16 cellular contexts compared by ENCODE assay signal in the genomic region with DNA sequence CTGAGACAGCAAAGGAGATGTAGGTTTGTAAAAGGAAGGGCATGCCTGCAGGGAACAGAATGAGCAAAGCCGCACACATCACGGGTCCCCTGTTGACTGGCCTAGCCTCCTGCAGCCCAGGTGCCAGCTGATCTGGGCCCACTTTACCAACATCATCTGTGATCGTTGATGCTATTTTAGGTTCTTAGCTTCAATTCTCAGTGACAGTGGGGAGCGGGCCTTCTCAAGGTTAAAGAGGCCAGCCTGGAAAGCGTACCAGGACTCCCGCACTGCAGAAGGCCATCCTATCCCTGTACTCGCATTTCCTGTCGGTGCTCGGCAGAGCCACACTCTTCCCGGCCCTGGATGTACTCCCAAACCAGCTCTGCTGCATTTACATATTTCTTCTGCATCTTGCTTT.
DNase-seq lines count a peak whose midpoint lies in the region; ATAC-seq and TF ChIP-seq lines count a peak whose summit lies in the region.
"Had no signal": no experiment of that assay in that cellular context is flagged by ENCODE, and none has a peak within 500 bp of the region (broad histone marks: within the 10 kb centered on the region; RNA-seq: fewer than 3 reads in every experiment).

No MANE protein-coding gene starts in this region.

- no peak overlapping the region for H3K4me3 Mint-ChIP-seq in osteocyte (ENCODE audit: unreplicated experiment)
- H3K4me3 Mint-ChIP-seq in activated T-helper 1 cell treated with anti-CD3 and anti-CD28 coated beads, Interleukin-12 subunit alpha, Interleukin-12 subunit beta, Interleukin-2, Interleukin-4 antibody, amounts not matched to agents 30 ng/mL and 10 ng/mL and 1 ng/mL, durations not matched to agents 14 hours and 24 hours and 36 hours, result no peak overlapping the region
- H3K4me3 Mint-ChIP-seq: CD14-positive monocyte; CD4-positive, alpha-beta T cell; GM23338; H9 had no signal

- no peaks in the 10 kb centered on the region for H3K36me3 ChIP-seq in BLaER1 treated with 17β-estradiol and CSF1 and Interleukin-3, amounts not matched to agents 10 nM and 100 nM
- H3K36me3 ChIP-seq in esophagus muscularis mucosa, result no peaks in the 10 kb centered on the region
- H3K36me3 ChIP-seq in testis (ENCODE audit: low read depth, missing control alignments), result no peaks in the 10 kb centered on the region

- no peak for ATAC-seq in HG03039 (IDR thresholded peaks at IDR 0.05; ENCODE audit: unreplicated experiment)
- ATAC-seq: GM23338, HCT116 had no signal

- H3K4me1 Mint-ChIP-seq in osteocyte (ENCODE audit: unreplicated experiment), result no peaks in the 10 kb centered on the region
- no peaks in the 10 kb centered on the region for H3K4me1 Mint-ChIP-seq in activated T-helper 1 cell treated with anti-CD3 and anti-CD28 coated beads, Interleukin-12 subunit alpha, Interleukin-12 subunit beta, Interleukin-2, Interleukin-4 antibody, amounts not matched to agents 30 ng/mL and 10 ng/mL and 1 ng/mL, durations not matched to agents 14 hours and 24 hours and 36 hours (ENCODE audit: low read depth)
- H3K4me1 Mint-ChIP-seq: CD14-positive monocyte, GM23338, H9 had no signal

- TF ChIP-seq EP300 in esophagus muscularis mucosa (IDR thresholded peaks at IDR 0.05), result no peak

- H3K9me3 Mint-ChIP-seq in osteocyte (ENCODE audit: unreplicated experiment), result peaks cover 42% of the 10 kb centered on the region
- H3K9me3 Mint-ChIP-seq in activated T-helper 1 cell treated with anti-CD3 and anti-CD28 coated beads, Interleukin-12 subunit alpha, Interleukin-12 subunit beta, Interleukin-2, Interleukin-4 antibody, amounts not matched to agents 30 ng/mL and 10 ng/mL and 1 ng/mL, durations not matched to agents 14 hours and 24 hours and 36 hours, result peaks cover 20% of the 10 kb centered on the region
- H3K9me3 Mint-ChIP-seq: GM23338, H9 had no signal

- no peaks in the 10 kb centered on the region for H4K20me1 ChIP-seq in BLaER1 treated with 17β-estradiol and CSF1 and Interleukin-3, amounts not matched to agents 10 nM and 100 nM

- 85% methylated on average over 10 of the region's 10 CpGs for WGBS in esophagus muscularis mucosa
- WGBS in testis, 2 donors, result 80% methylated on average over 8 to 10 of the region's 10 CpGs

- peaks cover 0 to 14% (median 12%) of the 10 kb centered on the region in 10 experiments; a peak in 15 of 20 replicates for H3K4me1 ChIP-seq in BLaER1 treated with 17β-estradiol and CSF1 and Interleukin-3, amounts not matched to agents 10 nM and 100 nM
- no peaks in the 10 kb centered on the region for H3K4me1 ChIP-seq in esophagus muscularis mucosa
- H3K4me1 ChIP-seq in testis, result no peaks in the 10 kb centered on the region

- no peak for TF ChIP-seq CTCF in esophagus muscularis mucosa (IDR thresholded peaks at IDR 0.05)
- no peak for TF ChIP-seq CTCF in osteocyte (IDR thresholded peaks at IDR 0.05)
- no peak for TF ChIP-seq CTCF in testis (IDR thresholded peaks at IDR 0.05)

- peaks cover 0 to 12% (median 0%) of the 10 kb centered on the region in 11 experiments; a peak in 1 of 22 replicates for H3K9me3 ChIP-seq in BLaER1 treated with 17β-estradiol and CSF1 and Interleukin-3, amounts not matched to agents 10 nM and 100 nM (replicated peaks in 1 of 11)
- H3K9me3 ChIP-seq in esophagus muscularis mucosa (peaks cover 0 to 3% (median 0%) of the 10 kb centered on the region in 4 donors), testis (no peaks in the 10 kb centered on the region)

- TF ChIP-seq POLR2A in esophagus muscularis mucosa (IDR thresholded peaks at IDR 0.05; ENCODE audit: low read depth) (no peak), testis (IDR thresholded peaks at IDR 0.05) (no peak)

- H3K27ac ChIP-seq in BLaER1 treated with 17β-estradiol and CSF1 and Interleukin-3, amounts not matched to agents 10 nM and 100 nM, result no peak overlapping the region
- no peak overlapping the region for H3K27ac ChIP-seq in esophagus muscularis mucosa (replicated peaks in 1 of 4)
- H3K27ac ChIP-seq in testis, result no peak overlapping the region

- no peaks in the 10 kb centered on the region for H3K36me3 Mint-ChIP-seq in osteocyte (ENCODE audit: unreplicated experiment)
- H3K36me3 Mint-ChIP-seq in activated T-helper 1 cell treated with anti-CD3 and anti-CD28 coated beads, Interleukin-12 subunit alpha, Interleukin-12 subunit beta, Interleukin-2, Interleukin-4 antibody, amounts not matched to agents 30 ng/mL and 10 ng/mL and 1 ng/mL, durations not matched to agents 14 hours and 24 hours and 36 hours (ENCODE audit: low read depth), result no peaks in the 10 kb centered on the region
- H3K36me3 Mint-ChIP-seq: CD14-positive monocyte had no signal

- DNase-seq in esophagus muscularis mucosa (ENCODE audit: extremely low spot score), result peak; percentile 75
- peak; percentile 51 for DNase-seq in osteocyte (ENCODE audit: extremely low spot score, unreplicated experiment)
- DNase-seq in testis, result no peak
- DNase-seq in activated T-helper 1 cell treated with anti-CD3 and anti-CD28 coated beads, Interleukin-12 subunit alpha, Interleukin-12 subunit beta, Interleukin-2, Interleukin-4 antibody, amounts not matched to agents 30 ng/mL and 10 ng/mL and 1 ng/mL, durations not matched to agents 14 hours and 24 hours and 36 hours (ENCODE audit: low spot score), result no peak
- DNase-seq: Calu3; CD4-positive, alpha-beta T cell; COR-L47; DMS53; DMS79 treated with DMSO at 0.1 percent for 48 hours; GF-D8; H9 had no signal

- no peak overlapping the region for H3K4me3 ChIP-seq in BLaER1 treated with 17β-estradiol and CSF1 and Interleukin-3, amounts not matched to agents 10 nM and 100 nM
- no peak overlapping the region for H3K4me3 ChIP-seq in esophagus muscularis mucosa
- no peak overlapping the region for H3K4me3 ChIP-seq in testis
- H3K4me3 ChIP-seq: GM23338 had no signal

- no peak overlapping the region for H3K9ac ChIP-seq in BLaER1 treated with 17β-estradiol and CSF1 and Interleukin-3, amounts not matched to agents 10 nM and 100 nM

- H3K27me3 ChIP-seq in BLaER1 treated with 17β-estradiol and CSF1 and Interleukin-3, amounts not matched to agents 10 nM and 100 nM, result no peaks in the 10 kb centered on the region
- H3K27me3 ChIP-seq in esophagus muscularis mucosa (no peaks in the 10 kb centered on the region), testis (no peaks in the 10 kb centered on the region)

- H3K27ac Mint-ChIP-seq in osteocyte (ENCODE audit: unreplicated experiment), result no peak overlapping the region
- H3K27ac Mint-ChIP-seq in activated T-helper 1 cell treated with anti-CD3 and anti-CD28 coated beads, Interleukin-12 subunit alpha, Interleukin-12 subunit beta, Interleukin-2, Interleukin-4 antibody, amounts not matched to agents 30 ng/mL and 10 ng/mL and 1 ng/mL, durations not matched to agents 14 hours and 24 hours and 36 hours, result no peak overlapping the region
- H3K27ac Mint-ChIP-seq: CD14-positive monocyte; CD4-positive, alpha-beta T cell; GM23338; H9 had no signal

- intact Hi-C loops in esophagus muscularis mucosa (cut with DNase I), result no loop called here
- intact Hi-C loops in testis (cut with DNase I; ENCODE audit: low total_unique reads), result no loop called here
- intact Hi-C loops in activated T-helper 1 cell treated with anti-CD3 and anti-CD28 coated beads, Interleukin-12 subunit alpha, Interleukin-12 subunit beta, Interleukin-2, Interleukin-4 antibody, amounts not matched to agents 30 ng/mL and 10 ng/mL and 1 ng/mL, durations not matched to agents 14 hours and 24 hours and 36 hours (cut with micrococcal nuclease), result no loop called here

- H3K27me3 Mint-ChIP-seq in osteocyte (ENCODE audit: unreplicated experiment), result no peaks in the 10 kb centered on the region
- no peaks in the 10 kb centered on the region for H3K27me3 Mint-ChIP-seq in activated T-helper 1 cell treated with anti-CD3 and anti-CD28 coated beads, Interleukin-12 subunit alpha, Interleukin-12 subunit beta, Interleukin-2, Interleukin-4 antibody, amounts not matched to agents 30 ng/mL and 10 ng/mL and 1 ng/mL, durations not matched to agents 14 hours and 24 hours and 36 hours (ENCODE audit: insufficient read depth)
- H3K27me3 Mint-ChIP-seq: CD4-positive, alpha-beta T cell had no signal

- peak overlapping the region in 8 of 11 experiments; percentile 39 to 83 (median 60); a peak in 13 of 22 replicates for H3K4me2 ChIP-seq in BLaER1 treated with 17β-estradiol and CSF1 and Interleukin-3, amounts not matched to agents 10 nM and 100 nM
- H3K4me2 ChIP-seq: GM23338 had no signal

Comparison
In these comparisons a context has a peak if more than half of its experiments do, and no peak if none do; other contexts are left out.
1. DNase-seq: peak in esophagus muscularis mucosa (single experiment) and osteocyte (single experiment); none in testis (single experiment) and activated T-helper 1 cell treated with anti-CD3 and anti-CD28 coated beads, Interleukin-12 subunit alpha, Interleukin-12 subunit beta, Interleukin-2, Interleukin-4 antibody, amounts not matched to agents 30 ng/mL and 10 ng/mL and 1 ng/mL, durations not matched to agents 14 hours and 24 hours and 36 hours (single experiment).